23 cellular contexts compared by ENCODE assay signal in the genomic region with DNA sequence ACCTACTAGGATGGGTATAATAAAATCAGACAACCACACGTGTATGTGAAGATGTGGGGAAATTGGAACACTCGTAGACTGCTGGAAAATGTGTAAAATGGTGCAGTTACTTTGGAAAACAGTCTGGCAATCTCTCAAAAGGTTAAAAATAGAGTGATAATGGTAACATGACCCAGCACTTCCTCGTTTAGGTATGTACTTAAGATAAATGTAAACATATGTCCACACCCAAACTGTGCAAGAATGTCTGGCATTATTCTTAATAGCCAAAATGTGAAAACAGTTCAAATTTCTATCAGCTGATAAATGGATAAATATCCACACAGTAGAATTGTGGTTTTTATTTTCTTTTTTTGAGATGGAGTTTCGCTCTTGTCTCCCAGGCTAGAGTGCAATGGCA.
"Had no signal": no experiment of that assay in that cellular context is flagged by ENCODE, and none has a peak within 500 bp of the region (broad histone marks: within the 10 kb centered on the region; RNA-seq: fewer than 3 reads in every experiment).

No MANE protein-coding gene starts in this region.

- H3K9me3 ChIP-seq: ovary, psoas muscle, right lobe of liver, stomach, thoracic aorta, thyroid gland, tibial nerve, upper lobe of left lung, vagina had no signal

- H3K4me1 ChIP-seq: neural progenitor cell, parathyroid adenoma, psoas muscle, right lobe of liver, sigmoid colon, thyroid gland, tibial nerve, upper lobe of left lung, vagina had no signal

- H3K27ac ChIP-seq: neural progenitor cell, ovary, parathyroid adenoma, psoas muscle, right lobe of liver, sigmoid colon, stomach, thoracic aorta, thyroid gland, tibial nerve, upper lobe of left lung, vagina had no signal

- DNase-seq: occipital lobe; ovary; posterior cingulate gyrus; psoas muscle; right cardiac atrium; right lobe of liver; sigmoid colon; small intestine; stimulated activated CD4-positive, alpha-beta T cell treated with anti-CD3 and anti-CD28 coated beads, Interleukin-15, amount 100 ng/mL, for 24 hours; stimulated activated CD4-positive, alpha-beta T cell treated with anti-CD3 and anti-CD28 coated beads, Interleukin-2, amount 100 ng/mL, for 24 hours; stimulated activated CD4-positive, alpha-beta T cell treated with anti-CD3 and anti-CD28 coated beads, Interleukin-2, amount 100 ng/mL, for 48 hours; stimulated activated CD4-positive, alpha-beta T cell treated with anti-CD3 and anti-CD28 coated beads, Interleukin-4, amount 100 ng/mL, for 24 hours; stimulated activated naive B cell treated with anti-CD40 and anti-IgM and Interleukin-4, amounts not matched to agents 10 μg/mL and 1 μg/mL and 100 μg/mL, for 72 hours; stimulated activated naive CD4-positive, alpha-beta T cell treated with Interleukin-2 at 50 U/mL for 16 hours; stomach; thyroid gland; upper lobe of left lung had no signal

- ATAC-seq: psoas muscle; right cardiac atrium; right lobe of liver; stimulated activated effector memory CD8-positive, alpha-beta T cell treated with anti-CD3 and anti-CD28 coated beads, Interleukin-12 subunit alpha, Interleukin-12 subunit beta, amount 100 ng/mL, for 72 hours; stimulated activated naive B cell treated with anti-CD40 and anti-IgM and Interleukin-4, amounts not matched to agents 10 μg/mL and 1 μg/mL and 100 μg/mL, for 72 hours had no signal

- H3K36me3 ChIP-seq: neural progenitor cell, ovary, right lobe of liver, sigmoid colon, stomach, thoracic aorta, thyroid gland, tibial nerve, upper lobe of left lung, vagina had no signal

- H3K27me3 ChIP-seq: neural progenitor cell, ovary, right lobe of liver, sigmoid colon, stomach, thyroid gland, tibial nerve, upper lobe of left lung, vagina had no signal

- H3K4me3 ChIP-seq: neural progenitor cell, ovary, psoas muscle, right lobe of liver, sigmoid colon, stomach, thoracic aorta, thyroid gland, tibial nerve, upper lobe of left lung, vagina had no signal
